Comparison of ENCODE assay signal across 10 cellular contexts in genomic region chr16:81601008-81601428, GRCh38.
DNase-seq lines count a peak whose midpoint lies in the region; ATAC-seq and TF ChIP-seq lines count a peak whose summit lies in the region.
"Had no signal": no experiment of that assay in that cellular context is flagged by ENCODE, and none has a peak within 500 bp of the region (broad histone marks: within the 10 kb centered on the region; RNA-seq: fewer than 3 reads in every experiment).

No MANE protein-coding gene starts in this region.

- no peak overlapping the region for H3K4me3 ChIP-seq in BLaER1
- peak overlapping the region; percentile 53 for H3K4me3 ChIP-seq in coronary artery

- H3K4me1 Mint-ChIP-seq in nephron = peaks cover 60% of the 10 kb centered on the region

- H3K9me3 Mint-ChIP-seq in nephron = no peaks in the 10 kb centered on the region
- H3K9me3 Mint-ChIP-seq: activated T-cell treated with anti-CD3 and anti-CD28 coated beads, Interleukin-2, amount 50 U/mL, for 72 hours had no signal

- no peak overlapping the region for H3K4me2 ChIP-seq in BLaER1

- H3K9me3 ChIP-seq in BLaER1 = no peaks in the 10 kb centered on the region

- H3K27me3 ChIP-seq in BLaER1 = no peaks in the 10 kb centered on the region

- no peaks in the 10 kb centered on the region for H3K27me3 Mint-ChIP-seq in nephron (ENCODE audit: low read depth)
- H3K27me3 Mint-ChIP-seq: progenitor cell of endocrine pancreas had no signal

- no peak for TF ChIP-seq CTCF in coronary artery (IDR thresholded peaks at IDR 0.05)
- no peak for TF ChIP-seq CTCF in nephron (IDR thresholded peaks at IDR 0.05; ENCODE audit: unreplicated experiment in 3 of 3)

- peaks cover 10% of the 10 kb centered on the region; the same call in 1 of the 2 replicates for H3K36me3 ChIP-seq in BLaER1

- peak overlapping the region in 2 of 3 experiments; percentile 35 to 72 for H3K27ac Mint-ChIP-seq in nephron
- H3K27ac Mint-ChIP-seq: activated T-cell treated with anti-CD3 and anti-CD28 coated beads, Interleukin-2, amount 50 U/mL, for 72 hours had no signal

- H4K20me1 ChIP-seq in BLaER1 = peaks cover 100% of the 10 kb centered on the region

- peaks cover 38% of the 10 kb centered on the region for H3K4me1 ChIP-seq in BLaER1

- no peaks in the 10 kb centered on the region for H3K36me3 Mint-ChIP-seq in nephron (ENCODE audit: low read depth)

- H3K27ac ChIP-seq in BLaER1 (0 out of 2 replicates have a peak overlapping the region, but pooled peaks have one; percentile 4), coronary artery (peak overlapping the region; percentile 53 to 72)

- peak; percentile 72 for DNase-seq in NCI-H2171 (lab: John Stamatoyannopoulos, UW)
- no peak for DNase-seq in coronary artery (ENCODE audit: low spot score)
- DNase-seq in G401 (ENCODE audit: low spot score) = no peak
- DNase-seq: activated T-cell treated with anti-CD3 and anti-CD28 coated beads, Interleukin-2, amount 50 U/mL, for 72 hours had no signal

- H3K4me3 Mint-ChIP-seq in nephron = peak overlapping the region in 1 of 3 experiments; percentile 19
- H3K4me3 Mint-ChIP-seq: activated T-cell treated with anti-CD3 and anti-CD28 coated beads, Interleukin-2, amount 50 U/mL, for 72 hours had no signal

- in situ Hi-C loops in G401 (cut with HindIII; ENCODE audit: low sequenced_read_pairs) = no loop called here

- no peak for ATAC-seq in HG02884 (IDR thresholded peaks at IDR 0.05; ENCODE audit: unreplicated experiment)
- no peak for ATAC-seq in HG02852 (IDR thresholded peaks at IDR 0.05; ENCODE audit: unreplicated experiment)
- ATAC-seq in HG03378 (IDR thresholded peaks at IDR 0.05; ENCODE audit: unreplicated experiment) = no peak
- ATAC-seq: activated T-cell treated with anti-CD3 and anti-CD28 coated beads, Interleukin-2, amount 50 U/mL, for 72 hours had no signal

- no peak overlapping the region for H3K9ac ChIP-seq in BLaER1
